In the genomic region with DNA sequence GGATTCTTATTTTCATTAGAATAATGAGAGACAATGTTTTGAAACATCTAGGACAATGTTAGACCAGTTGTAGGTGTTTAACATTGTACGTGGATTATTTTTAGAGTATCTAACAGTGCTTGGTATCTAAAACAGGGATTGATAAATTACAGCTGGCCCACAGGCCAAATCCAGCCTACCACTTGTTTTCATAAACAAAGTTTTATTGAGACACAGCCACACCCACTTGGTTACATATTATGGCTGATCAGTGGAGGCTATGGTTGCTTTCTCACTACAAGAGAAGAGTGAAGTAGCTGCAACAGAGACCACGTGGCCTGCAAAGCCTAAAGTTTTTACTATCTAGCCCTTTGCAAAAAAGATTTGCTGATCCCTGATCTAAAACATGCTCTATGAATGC, we compare ENCODE assay signal across 16 cellular contexts.
"Had no signal": no experiment of that assay in that cellular context is flagged by ENCODE, and none has a peak within 500 bp of the region (broad histone marks: within the 10 kb centered on the region; RNA-seq: fewer than 3 reads in every experiment).

No MANE protein-coding gene starts in this region.

- H3K27me3 ChIP-seq: upper lobe of left lung had no signal

- H3K36me3 Mint-ChIP-seq: brain, natural killer cell had no signal

- H3K9me3 ChIP-seq: thoracic aorta, upper lobe of left lung had no signal

- DNase-seq: activated CD4-positive, alpha-beta T cell treated with anti-CD3 and anti-CD28 coated beads, Interleukin-2, amount 50 U/mL, for 1 hour; activated CD8-positive, alpha-beta memory T cell treated with anti-CD3 and anti-CD28 coated beads, Interleukin-2, amount 50 U/mL, for 4 hours; activated naive CD4-positive, alpha-beta T cell treated with anti-CD3 and anti-CD28 coated beads for 36 hours; activated T-cell treated with anti-CD3 and anti-CD28 coated beads, Interleukin-2, amount 50 U/mL, for 4 hours; cerebellar nuclear complex; effector memory CD4-positive, alpha-beta T cell; mesendoderm; natural killer cell; retina; stimulated activated CD4-positive, alpha-beta T cell treated with anti-CD3 and anti-CD28 coated beads, Interleukin-15, amount 100 ng/mL, for 24 hours; stimulated activated CD4-positive, alpha-beta T cell treated with anti-CD3 and anti-CD28 coated beads, Interleukin-2, amount 100 ng/mL, for 48 hours; upper lobe of left lung had no signal

- ATAC-seq: activated T-cell treated with anti-CD3 and anti-CD28 coated beads, Interleukin-2, amount 50 U/mL, for 4 hours; natural killer cell had no signal

- H3K4me3 ChIP-seq: skin epidermis, thoracic aorta, upper lobe of left lung had no signal

- H3K4me3 Mint-ChIP-seq: activated naive CD4-positive, alpha-beta T cell treated with anti-CD3 and anti-CD28 coated beads for 36 hours; activated T-cell treated with anti-CD3 and anti-CD28 coated beads, Interleukin-2, amount 50 U/mL, for 4 hours; brain; natural killer cell; T-helper 1 cell treated with Interleukin-12 subunit alpha and Interleukin-12 subunit beta and Interleukin-4 antibody, amounts not matched to agents 30 μg/mL and 1 μg/mL, for 36 hours had no signal

- H3K36me3 ChIP-seq: thoracic aorta, upper lobe of left lung had no signal

- H3K9me3 Mint-ChIP-seq: activated naive CD4-positive, alpha-beta T cell treated with anti-CD3 and anti-CD28 coated beads for 36 hours; activated T-cell treated with anti-CD3 and anti-CD28 coated beads, Interleukin-2, amount 50 U/mL, for 4 hours; brain; natural killer cell; T-helper 1 cell treated with Interleukin-12 subunit alpha and Interleukin-12 subunit beta and Interleukin-4 antibody, amounts not matched to agents 30 μg/mL and 1 μg/mL, for 36 hours had no signal

- H3K27ac Mint-ChIP-seq: activated naive CD4-positive, alpha-beta T cell treated with anti-CD3 and anti-CD28 coated beads for 36 hours; natural killer cell; T-helper 1 cell treated with Interleukin-12 subunit alpha and Interleukin-12 subunit beta and Interleukin-4 antibody, amounts not matched to agents 30 μg/mL and 1 μg/mL, for 36 hours had no signal

- H3K27ac ChIP-seq: thoracic aorta had no signal
